ENCODE assay signal across 18 cellular contexts in the genomic region with DNA sequence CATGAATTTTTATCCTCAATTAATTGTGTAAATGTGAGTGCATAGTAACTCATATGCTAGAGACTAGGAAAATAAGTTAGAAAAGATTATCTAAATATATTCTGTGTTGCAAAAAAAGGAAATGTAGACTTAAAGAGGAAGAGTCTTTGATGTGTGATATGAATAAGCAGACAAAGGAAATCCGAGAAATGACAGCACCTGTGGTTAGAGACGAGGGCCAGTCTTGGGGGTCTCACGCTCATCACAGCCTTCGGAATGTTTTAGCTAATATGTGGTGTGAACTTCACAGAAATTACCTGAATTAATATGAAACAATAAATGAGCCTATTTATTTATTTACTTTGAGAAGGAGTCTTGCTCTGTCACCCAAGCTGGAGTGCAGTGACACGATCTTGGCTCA. TPM values are rescaled to one million over a fixed set of nuclear protein-coding genes. Genes with fewer than 3 reads are reported as not detected.
DNase-seq lines count a peak whose midpoint lies in the region; ATAC-seq and TF ChIP-seq lines count a peak whose summit lies in the region.
"Had no signal": no experiment of that assay in that cellular context is flagged by ENCODE, and none has a peak within 500 bp of the region (broad histone marks: within the 10 kb centered on the region; RNA-seq: fewer than 3 reads in every experiment).

No MANE protein-coding gene starts in this region.

- no peak overlapping the region for H3K27ac ChIP-seq in naive thymus-derived CD4-positive, alpha-beta T cell (ENCODE audit: low read depth, low read length)
- no peak overlapping the region for H3K27ac ChIP-seq in esophagus muscularis mucosa (replicated peaks in 1 of 4)
- H3K27ac ChIP-seq: neutrophil, SJSA1, testis had no signal

- no peak for TF ChIP-seq EP300 in esophagus muscularis mucosa (IDR thresholded peaks at IDR 0.05)

- no peak overlapping the region for H3K4me3 Mint-ChIP-seq in activated CD8-positive, alpha-beta T cell treated with anti-CD3 and anti-CD28 coated beads for 36 hours
- H3K4me3 Mint-ChIP-seq in naive thymus-derived CD4-positive, alpha-beta T cell: peak overlapping the region in 7 of 10 donors; percentile 27 to 67 (median 56)

- no peak for TF ChIP-seq CTCF in GM13977 (IDR thresholded peaks at IDR 0.05; ENCODE audit: extremely low read depth, insufficient read depth, missing control alignments)
- no peak for TF ChIP-seq CTCF in activated CD8-positive, alpha-beta T cell treated with anti-CD3 and anti-CD28 coated beads for 36 hours (IDR thresholded peaks at IDR 0.05)
- TF ChIP-seq CTCF in esophagus muscularis mucosa (IDR thresholded peaks at IDR 0.05): no peak

- in situ Hi-C loops in GM13977 (cut with MboI; ENCODE audit: low pct_unique_long_range_greater_than_20kb, low sequenced_read_pairs, unreplicated experiment): no loop called here

- H3K4me3 ChIP-seq in naive thymus-derived CD4-positive, alpha-beta T cell (ENCODE audit: low read length): no peak overlapping the region
- H3K4me3 ChIP-seq in esophagus muscularis mucosa: no peak overlapping the region
- H3K4me3 ChIP-seq: MG63, SJSA1, testis had no signal

- TF ChIP-seq POLR2A in esophagus muscularis mucosa (IDR thresholded peaks at IDR 0.05; ENCODE audit: low read depth): no peak

- no peaks in the 10 kb centered on the region for H3K27me3 ChIP-seq in naive thymus-derived CD4-positive, alpha-beta T cell (ENCODE audit: control insufficient read depth in 2 of 2, insufficient read depth in 2 of 2, low read length in 2 of 2)
- H3K27me3 ChIP-seq in esophagus muscularis mucosa: no peaks in the 10 kb centered on the region
- H3K27me3 ChIP-seq: MG63, neutrophil, SJSA1, testis had no signal

- H3K4me1 ChIP-seq in naive thymus-derived CD4-positive, alpha-beta T cell (ENCODE audit: control insufficient read depth in 2 of 2, insufficient read depth in 2 of 2, low read length in 2 of 2): no peaks in the 10 kb centered on the region
- H3K4me1 ChIP-seq in esophagus muscularis mucosa: no peaks in the 10 kb centered on the region
- H3K4me1 ChIP-seq: testis had no signal

- POLR2A ChIA-PET in activated CD8-positive, alpha-beta T cell treated with anti-CD3 and anti-CD28 coated beads for 36 hours (lab: Charles Lee): interaction anchor here (0.8 to 6.3 kb wide), 2 partner anchors 11 to 39 kb away, joined by 3 to 59 read pairs; a partner anchor contains a TSS
- POLR2A ChIA-PET in naive thymus-derived CD4-positive, alpha-beta T cell (lab: Charles Lee): interaction anchor here (1.6 kb wide), 1 partner anchor 11 kb away, joined by 5 read pairs; a partner anchor contains a TSS

- no peaks in the 10 kb centered on the region for H3K27me3 Mint-ChIP-seq in activated CD8-positive, alpha-beta T cell treated with anti-CD3 and anti-CD28 coated beads for 36 hours
- H3K27me3 Mint-ChIP-seq in naive thymus-derived CD4-positive, alpha-beta T cell: no peaks in the 10 kb centered on the region

- peak; percentile 81 for ATAC-seq in activated CD8-positive, alpha-beta T cell treated with anti-CD3 and anti-CD28 coated beads for 36 hours
- ATAC-seq in naive thymus-derived CD4-positive, alpha-beta T cell: no peak
- ATAC-seq: Panc1 had no signal

- CTCF ChIA-PET in activated CD8-positive, alpha-beta T cell treated with anti-CD3 and anti-CD28 coated beads for 36 hours (lab: Charles Lee): interaction anchor here (1.7 kb wide), 1 partner anchor 10 kb away, joined by 4 read pairs; no protein-coding TSS in a partner anchor
- CTCF ChIA-PET in naive thymus-derived CD4-positive, alpha-beta T cell (lab: Charles Lee): no interaction called here

- H3K4me1 Mint-ChIP-seq in activated CD8-positive, alpha-beta T cell treated with anti-CD3 and anti-CD28 coated beads for 36 hours (ENCODE audit: low read depth): peaks cover 42% of the 10 kb centered on the region
- H3K4me1 Mint-ChIP-seq in naive thymus-derived CD4-positive, alpha-beta T cell: peaks cover 4 to 32% (median 9%) of the 10 kb centered on the region in 7 donors

- peaks cover 0 to 60% (median 12%) of the 10 kb centered on the region in 3 experiments for H3K36me3 ChIP-seq in naive thymus-derived CD4-positive, alpha-beta T cell (ENCODE audit: control insufficient read depth in 2 of 3, insufficient read depth in 3 of 3, low read length in 3 of 3)
- H3K36me3 ChIP-seq in esophagus muscularis mucosa: peaks cover 51 to 97% (median 84%) of the 10 kb centered on the region in 4 donors

- peak; percentile 31 for DNase-seq in activated CD8-positive, alpha-beta memory T cell treated with anti-CD3 and anti-CD28 coated beads, Interleukin-2, amount 50 U/mL, for 4 hours
- no peak for DNase-seq in activated CD8-positive, alpha-beta memory T cell treated with anti-CD3 and anti-CD28 coated beads for 24 hours
- DNase-seq in GM13977 (ENCODE audit: low spot score) (peak; percentile 34), NAMALWA (ENCODE audit: low spot score) (no peak), SW480 (ENCODE audit: low spot score) (no peak), esophagus muscularis mucosa (ENCODE audit: extremely low spot score) (no peak)
- peak; percentile 61 for DNase-seq in activated CD8-positive, alpha-beta T cell treated with anti-CD3 and anti-CD28 coated beads for 36 hours
- no peak for DNase-seq in naive thymus-derived CD4-positive, alpha-beta T cell
- DNase-seq: effector CD8-positive, alpha-beta T cell; MG63; NCI-H1694 treated with DMSO at 0.1 percent for 48 hours; NCI-H82; small intestine; stimulated activated CD8-positive, alpha-beta memory T cell treated with anti-CD3 and anti-CD28 coated beads, Interleukin-4, amount 100 ng/mL, for 48 hours; testis had no signal

- no peaks in the 10 kb centered on the region for H3K9me3 Mint-ChIP-seq in activated CD8-positive, alpha-beta T cell treated with anti-CD3 and anti-CD28 coated beads for 36 hours
- H3K9me3 Mint-ChIP-seq in naive thymus-derived CD4-positive, alpha-beta T cell: no peaks in the 10 kb centered on the region

- WGBS in esophagus muscularis mucosa: 79% methylated on average over 5 of the region's 5 CpGs

- intact Hi-C loops in activated CD8-positive, alpha-beta T cell treated with anti-CD3 and anti-CD28 coated beads for 36 hours (cut with micrococcal nuclease): no loop called here
- intact Hi-C loops in naive thymus-derived CD4-positive, alpha-beta T cell (cut with micrococcal nuclease): no loop called here
- intact Hi-C loops in esophagus muscularis mucosa (cut with DNase I): no loop called here

- H3K9me3 ChIP-seq in naive thymus-derived CD4-positive, alpha-beta T cell (ENCODE audit: control insufficient read depth in 2 of 3, low read length in 3 of 3): no peaks in the 10 kb centered on the region
- no peaks in the 10 kb centered on the region for H3K9me3 ChIP-seq in esophagus muscularis mucosa
- H3K9me3 ChIP-seq: MG63, neutrophil, SJSA1, testis had no signal

- H3K36me3 Mint-ChIP-seq in activated CD8-positive, alpha-beta T cell treated with anti-CD3 and anti-CD28 coated beads for 36 hours (ENCODE audit: low read depth): peaks cover 60% of the 10 kb centered on the region
- peaks cover 0 to 44% (median 20%) of the 10 kb centered on the region in 5 donors for H3K36me3 Mint-ChIP-seq in naive thymus-derived CD4-positive, alpha-beta T cell

- peak overlapping the region; percentile 68 for H3K27ac Mint-ChIP-seq in activated CD8-positive, alpha-beta T cell treated with anti-CD3 and anti-CD28 coated beads for 36 hours
- peak overlapping the region in 4 of 9 donors; percentile 22 to 74 (median 46) for H3K27ac Mint-ChIP-seq in naive thymus-derived CD4-positive, alpha-beta T cell

RNA-seq across cellular contexts. Expression of a gene that starts 11.6 kb away (rescaled TPM):
- total RNA-seq in activated CD8-positive, alpha-beta T cell treated with anti-CD3 and anti-CD28 coated beads for 36 hours: 10 to 100 TPM; 54.6 to 60.3 TPM
- total RNA-seq in naive thymus-derived CD4-positive, alpha-beta T cell: 10 to 100 TPM; 36.7 to 47.6 (median 37.6) TPM
- polyA plus RNA-seq in naive thymus-derived CD4-positive, alpha-beta T cell: 10 to 100 TPM; 10.5 to 15.5 TPM
- total RNA-seq in esophagus muscularis mucosa: 10 to 100 TPM; 17.0 to 27.8 (median 18.6) TPM

RNA-seq across cellular contexts. Expression of a gene that starts 38.3 kb away (rescaled TPM):
- under 1 TPM; 0.38 to 0.43 TPM for total RNA-seq in activated CD8-positive, alpha-beta T cell treated with anti-CD3 and anti-CD28 coated beads for 36 hours
- total RNA-seq in naive thymus-derived CD4-positive, alpha-beta T cell: under 1 TPM; 0.05 to 0.50 (median 0.11) TPM
- under 1 TPM; 0.06 to 0.07 TPM for polyA plus RNA-seq in naive thymus-derived CD4-positive, alpha-beta T cell
- 1 to 10 TPM in 1 of 4 donors, under 1 TPM in 1, not detected in 2; 0.06 to 1.3 TPM for total RNA-seq in esophagus muscularis mucosa

RNA-seq across cellular contexts. Expression of a gene that starts 52.9 kb away (rescaled TPM):
- 1 to 10 TPM; 2.0 to 2.3 TPM for total RNA-seq in activated CD8-positive, alpha-beta T cell treated with anti-CD3 and anti-CD28 coated beads for 36 hours
- 1 to 10 TPM; 2.5 to 9.1 (median 5.3) TPM for total RNA-seq in naive thymus-derived CD4-positive, alpha-beta T cell
- 1 to 10 TPM; 1.1 to 1.6 TPM for polyA plus RNA-seq in naive thymus-derived CD4-positive, alpha-beta T cell
- 1 to 10 TPM; 5.4 to 10.0 (median 8.0) TPM for total RNA-seq in esophagus muscularis mucosa

Comparison
In these comparisons a context has a peak if more than half of its experiments do, and no peak if none do; other contexts are left out.
1. DNase-seq: peak in activated CD8-positive, alpha-beta memory T cell treated with anti-CD3 and anti-CD28 coated beads, Interleukin-2, amount 50 U/mL, for 4 hours (single experiment), GM13977 (single experiment) and activated CD8-positive, alpha-beta T cell treated with anti-CD3 and anti-CD28 coated beads for 36 hours (single experiment); none in activated CD8-positive, alpha-beta memory T cell treated with anti-CD3 and anti-CD28 coated beads for 24 hours (single experiment), naive thymus-derived CD4-positive, alpha-beta T cell (0 of 9), NAMALWA (single experiment), SW480 (single experiment) and esophagus muscularis mucosa (single experiment).